Comparison of ENCODE assay signal across 2 cellular contexts in genomic region chr13:70088926-70089325, GRCh38.
TF ChIP-seq lines count a peak whose summit lies in the region.

No MANE protein-coding gene starts in this region.

TF ChIP-seq in GM23338, 12 proteins besides CTCF, POLR2A, EP300 and RAD21 (continued from another document):
- TF ChIP-seq REST (IDR thresholded peaks at IDR 0.05; ENCODE audit: unreplicated experiment) (no peak), ZNF462 (CRISPR knock-in tag; IDR thresholded peaks at IDR 0.05) (no peak), EZH2 (IDR thresholded peaks at IDR 0.05; ENCODE audit: low read depth, unreplicated experiment) (no peak), ZNF114 (CRISPR knock-in tag; IDR thresholded peaks at IDR 0.05) (no peak), ZNF331 (CRISPR knock-in tag; IDR thresholded peaks at IDR 0.05; ENCODE audit: low read depth) (no peak), JUNB (IDR thresholded peaks at IDR 0.05; ENCODE audit: unreplicated experiment) (no peak), POLR2AphosphoS5 (IDR thresholded peaks at IDR 0.05; ENCODE audit: low read depth) (no peak), NANOG (IDR thresholded peaks at IDR 0.05; ENCODE audit: borderline replicate concordance) (no peak), ETS1 (IDR thresholded peaks at IDR 0.05) (no peak)

TF ChIP-seq in WTC11, 78 proteins besides CTCF, POLR2A, EP300 and RAD21 (continued from another document):
- no peak for TF ChIP-seq AFF4 (CRISPR knock-in tag; IDR thresholded peaks at IDR 0.05; ENCODE audit: borderline replicate concordance)
- TF ChIP-seq NR3C1 (CRISPR knock-in tag; conservative IDR thresholded peaks at IDR 0.05; ENCODE audit: low read depth), result no peak
- TF ChIP-seq FOXP4 (CRISPR knock-in tag; IDR thresholded peaks at IDR 0.05), result no peak
- no peak for TF ChIP-seq MYBL2 (CRISPR knock-in tag; IDR thresholded peaks at IDR 0.05)
- no peak for TF ChIP-seq E2F1 (CRISPR knock-in tag; IDR thresholded peaks at IDR 0.05)
- no peak for TF ChIP-seq ZNF671 (CRISPR knock-in tag; IDR thresholded peaks at IDR 0.05)
- no peak for TF ChIP-seq CBFB (CRISPR knock-in tag; IDR thresholded peaks at IDR 0.05; ENCODE audit: low read depth)
- TF ChIP-seq ZNF423 (CRISPR knock-in tag; IDR thresholded peaks at IDR 0.05), result no peak
- TF ChIP-seq ATF6 (CRISPR knock-in tag; IDR thresholded peaks at IDR 0.05), result no peak
- TF ChIP-seq ZNF232 (CRISPR knock-in tag; IDR thresholded peaks at IDR 0.05), result no peak
- no peak for TF ChIP-seq ZNF396 (CRISPR knock-in tag; IDR thresholded peaks at IDR 0.05; ENCODE audit: borderline replicate concordance)
- TF ChIP-seq JUN (CRISPR knock-in tag; IDR thresholded peaks at IDR 0.05), result no peak
- no peak for TF ChIP-seq ZBTB21 (CRISPR knock-in tag; IDR thresholded peaks at IDR 0.05; ENCODE audit: borderline replicate concordance)
- no peak for TF ChIP-seq PRDM15 (CRISPR knock-in tag; IDR thresholded peaks at IDR 0.05)
TF ChIP-seq in WTC11: peak in this region for 0.
